ENCODE assay signal across 10 cellular contexts in the genomic region with DNA sequence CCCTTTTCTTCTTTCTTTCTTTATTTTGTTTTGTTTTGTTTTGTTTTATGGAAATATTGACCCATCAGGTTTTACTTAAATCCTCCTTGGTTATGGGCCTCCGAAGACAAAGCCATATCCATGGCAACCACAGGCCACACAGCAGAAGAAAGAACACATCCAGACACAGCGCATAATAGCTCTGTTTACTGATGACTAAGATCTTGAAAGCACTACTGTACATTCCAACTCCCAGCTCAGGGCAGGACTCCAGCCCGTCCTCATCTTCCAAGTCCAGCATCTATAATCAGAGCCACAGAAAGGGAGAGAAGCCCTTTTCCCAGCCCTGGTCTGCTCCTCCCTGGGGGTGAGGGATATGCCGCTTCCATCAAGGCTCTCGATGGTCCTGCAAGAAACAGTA.
DNase-seq lines count a peak whose midpoint lies in the region; ATAC-seq and TF ChIP-seq lines count a peak whose summit lies in the region.
"Had no signal": no experiment of that assay in that cellular context is flagged by ENCODE, and none has a peak within 500 bp of the region (broad histone marks: within the 10 kb centered on the region; RNA-seq: fewer than 3 reads in every experiment).

No MANE protein-coding gene starts in this region.

- H3K27ac Mint-ChIP-seq in HFFc6 (peak overlapping the region; percentile 95), brain (peak overlapping the region; percentile 90 to 99 (median 97))
- H3K27ac Mint-ChIP-seq in CD4-positive, alpha-beta memory T cell, result no peak overlapping the region
- H3K27ac Mint-ChIP-seq in stimulated activated naive CD8-positive, alpha-beta T cell treated with anti-CD3 and anti-CD28 coated beads, Interleukin-15, amount 100 ng/mL, for 72 hours, result no peak overlapping the region
- H3K27ac Mint-ChIP-seq: activated CD4-positive, alpha-beta T cell treated with anti-CD3 and anti-CD28 coated beads, Interleukin-2, amount 10 ng/mL, durations not matched to agents 24 days and 14 days had no signal

- H3K9me3 Mint-ChIP-seq in HFFc6, result no peaks in the 10 kb centered on the region
- peaks cover 0 to 2% (median 0%) of the 10 kb centered on the region in 5 experiments for H3K9me3 Mint-ChIP-seq in brain
- H3K9me3 Mint-ChIP-seq in CD4-positive, alpha-beta memory T cell, result peaks cover 0 to 1% (median 0%) of the 10 kb centered on the region in 8 donors
- H3K9me3 Mint-ChIP-seq in stimulated activated naive CD8-positive, alpha-beta T cell treated with anti-CD3 and anti-CD28 coated beads, Interleukin-15, amount 100 ng/mL, for 72 hours, result no peaks in the 10 kb centered on the region
- H3K9me3 Mint-ChIP-seq: activated CD4-positive, alpha-beta T cell treated with anti-CD3 and anti-CD28 coated beads, Interleukin-2, amount 10 ng/mL, durations not matched to agents 24 days and 14 days had no signal

- H3K4me1 Mint-ChIP-seq in HFFc6 (ENCODE audit: low read depth) (peaks cover 46% of the 10 kb centered on the region), brain (peaks cover 99% of the 10 kb centered on the region)
- H3K4me1 Mint-ChIP-seq in CD4-positive, alpha-beta memory T cell, result no peaks in the 10 kb centered on the region
- no peaks in the 10 kb centered on the region for H3K4me1 Mint-ChIP-seq in stimulated activated naive CD8-positive, alpha-beta T cell treated with anti-CD3 and anti-CD28 coated beads, Interleukin-15, amount 100 ng/mL, for 72 hours
- H3K4me1 Mint-ChIP-seq: activated CD4-positive, alpha-beta T cell treated with anti-CD3 and anti-CD28 coated beads, Interleukin-2, amount 10 ng/mL, durations not matched to agents 24 days and 14 days had no signal

- DNase-seq in HFFc6 (peak; percentile 97), kidney tubule cell (ENCODE audit: low spot score) (peak; percentile 53), stromal cell of bone marrow (ENCODE audit: low read depth) (peak; percentile 98), G401 (ENCODE audit: low spot score) (no peak), AML-193 (lab: John Stamatoyannopoulos, UW) (no peak)
- DNase-seq in CD4-positive, alpha-beta memory T cell, result no peak
- no peak for DNase-seq in stimulated activated naive CD8-positive, alpha-beta T cell treated with anti-CD3 and anti-CD28 coated beads, Interleukin-15, amount 100 ng/mL, for 72 hours
- DNase-seq: activated CD4-positive, alpha-beta T cell treated with anti-CD3 and anti-CD28 coated beads, Interleukin-2, amount 10 ng/mL, durations not matched to agents 24 days and 14 days had no signal

- H3K4me1 ChIP-seq in CD4-positive, alpha-beta memory T cell (ENCODE audit: insufficient read depth, low read length), result no peaks in the 10 kb centered on the region

- intact Hi-C loops in CD4-positive, alpha-beta memory T cell (cut with micrococcal nuclease), result no loop called here

- H3K27me3 Mint-ChIP-seq in HFFc6 (ENCODE audit: insufficient read depth) (peaks cover under 1% of the 10 kb centered on the region), brain (no peaks in the 10 kb centered on the region)
- peaks cover 9 to 10% of the 10 kb centered on the region in 2 donors for H3K27me3 Mint-ChIP-seq in CD4-positive, alpha-beta memory T cell
- no peaks in the 10 kb centered on the region for H3K27me3 Mint-ChIP-seq in stimulated activated naive CD8-positive, alpha-beta T cell treated with anti-CD3 and anti-CD28 coated beads, Interleukin-15, amount 100 ng/mL, for 72 hours

- no peaks in the 10 kb centered on the region for H3K9me3 ChIP-seq in CD4-positive, alpha-beta memory T cell (ENCODE audit: control insufficient read depth in 1 of 2, low read length in 2 of 2)

- no peaks in the 10 kb centered on the region for H3K36me3 ChIP-seq in CD4-positive, alpha-beta memory T cell (ENCODE audit: insufficient read depth, low read length)

- H3K27ac ChIP-seq in CD4-positive, alpha-beta memory T cell (ENCODE audit: low read depth, low read length), result no peak overlapping the region
- H3K27ac ChIP-seq: KMS-11 had no signal

- in situ Hi-C loops in G401 (cut with HindIII; ENCODE audit: low sequenced_read_pairs), result no loop called here

- no peaks in the 10 kb centered on the region for H3K27me3 ChIP-seq in CD4-positive, alpha-beta memory T cell (ENCODE audit: insufficient read depth, low read length)

- POLR2A ChIA-PET in CD4-positive, alpha-beta memory T cell (lab: Charles Lee; ENCODE audit: partially characterized antibody), result no interaction called here

- TF ChIP-seq CTCF in HFFc6 (IDR thresholded peaks at IDR 0.05) (no peak), brain (conservative IDR thresholded peaks at IDR 0.05) (no peak)

- no peak overlapping the region for H3K4me3 ChIP-seq in CD4-positive, alpha-beta memory T cell (ENCODE audit: low read length in 2 of 2)

- H3K36me3 Mint-ChIP-seq in HFFc6 (ENCODE audit: low read depth) (peaks cover 7% of the 10 kb centered on the region; the same call in 1 of the 2 replicates), brain (no peaks in the 10 kb centered on the region)
- no peaks in the 10 kb centered on the region for H3K36me3 Mint-ChIP-seq in CD4-positive, alpha-beta memory T cell

- H3K4me3 Mint-ChIP-seq in HFFc6 (peak overlapping the region; percentile 52), brain (peak overlapping the region; percentile 55 to 79 (median 59))
- H3K4me3 Mint-ChIP-seq in CD4-positive, alpha-beta memory T cell, result no peak overlapping the region
- H3K4me3 Mint-ChIP-seq in stimulated activated naive CD8-positive, alpha-beta T cell treated with anti-CD3 and anti-CD28 coated beads, Interleukin-15, amount 100 ng/mL, for 72 hours, result no peak overlapping the region
- H3K4me3 Mint-ChIP-seq: activated CD4-positive, alpha-beta T cell treated with anti-CD3 and anti-CD28 coated beads, Interleukin-2, amount 10 ng/mL, durations not matched to agents 24 days and 14 days had no signal

- CTCF ChIA-PET in CD4-positive, alpha-beta memory T cell (lab: Charles Lee; ENCODE audit: partially characterized antibody), result no interaction called here

- no peak for ATAC-seq in stimulated activated naive CD8-positive, alpha-beta T cell treated with anti-CD3 and anti-CD28 coated beads, Interleukin-15, amount 100 ng/mL, for 72 hours

Comparison
In these comparisons a context has a peak if more than half of its experiments do, and no peak if none do; other contexts are left out.
1. DNase-seq: peak in HFFc6 (single experiment), kidney tubule cell (single experiment) and stromal cell of bone marrow (single experiment); none in CD4-positive, alpha-beta memory T cell (0 of 5), G401 (single experiment), stimulated activated naive CD8-positive, alpha-beta T cell treated with anti-CD3 and anti-CD28 coated beads, Interleukin-15, amount 100 ng/mL, for 72 hours (0 of 2) and AML-193 (0 of 2).
2. H3K27ac Mint-ChIP-seq: peak in HFFc6 (single experiment) and brain (5 of 5); none in CD4-positive, alpha-beta memory T cell (0 of 7) and stimulated activated naive CD8-positive, alpha-beta T cell treated with anti-CD3 and anti-CD28 coated beads, Interleukin-15, amount 100 ng/mL, for 72 hours (0 of 2).
3. H3K4me3 Mint-ChIP-seq: peak in HFFc6 (single experiment) and brain (5 of 5); none in CD4-positive, alpha-beta memory T cell (0 of 8) and stimulated activated naive CD8-positive, alpha-beta T cell treated with anti-CD3 and anti-CD28 coated beads, Interleukin-15, amount 100 ng/mL, for 72 hours (0 of 2).